Comparison of ENCODE assay signal across 2 cellular contexts in genomic region chr17:5124125-5124760, GRCh38. TPM values are rescaled to one million over a fixed set of nuclear protein-coding genes. Genes with fewer than 3 reads are reported as not detected.
"Had no signal": no experiment of that assay in that cellular context is flagged by ENCODE, and none has a peak within 500 bp of the region (broad histone marks: within the 10 kb centered on the region; RNA-seq: fewer than 3 reads in every experiment).

No MANE protein-coding gene starts in this region.

RNA-seq across cellular contexts. Expression of gene USP6, which starts 8.4 kb away (rescaled TPM):
- total RNA-seq: smooth muscle cell had no signal

RNA-seq across cellular contexts. Expression of gene ZFP3, which starts 46.0 kb away (rescaled TPM):
- total RNA-seq: astrocyte had no signal
